In the genomic region with DNA sequence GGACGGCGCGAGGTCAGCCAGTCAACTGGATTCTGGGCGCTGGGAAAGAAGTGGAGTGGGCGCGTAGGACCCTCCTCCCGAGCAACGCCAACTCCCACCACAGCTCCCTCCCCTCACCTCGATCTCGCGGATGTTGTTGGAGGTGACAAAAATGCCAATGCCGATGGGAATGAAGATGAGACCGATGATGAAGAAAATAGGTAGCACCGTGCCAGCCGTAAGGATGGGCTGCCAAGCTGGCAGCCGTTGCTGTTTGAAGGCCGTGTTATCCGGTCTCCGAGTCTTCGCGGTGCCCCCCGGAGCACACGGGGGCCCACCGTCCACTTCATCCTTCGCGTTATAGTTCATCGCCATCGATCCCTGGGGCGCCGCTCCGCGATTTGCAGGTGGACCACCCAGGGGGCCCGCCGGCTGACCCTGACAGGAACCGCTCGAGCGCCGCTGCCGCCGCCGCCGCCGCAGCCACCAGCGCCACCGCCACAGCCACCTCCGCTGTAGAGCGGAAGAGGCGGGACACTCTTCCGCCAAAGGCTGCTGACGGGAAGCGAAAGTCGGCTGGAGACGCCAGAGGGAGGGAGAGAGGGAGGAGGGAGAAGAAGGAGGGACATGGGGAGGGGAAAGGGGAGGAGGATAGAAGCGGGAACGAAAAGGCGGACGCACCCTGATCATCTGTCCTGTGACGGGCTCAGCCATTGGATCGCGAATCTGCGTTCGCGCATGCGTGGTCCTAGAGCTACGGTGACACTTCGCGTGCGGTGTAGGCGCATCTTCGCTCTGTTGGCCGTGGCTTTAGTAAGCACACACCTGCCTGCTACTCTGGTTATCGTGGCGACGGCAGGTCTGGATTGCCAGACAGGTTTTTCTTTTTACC, we compare ENCODE assay signal across 8 cellular contexts. TPM values are rescaled to one million over a fixed set of nuclear protein-coding genes. Genes with fewer than 3 reads are reported as not detected.
DNase-seq lines count a peak whose midpoint lies in the region; ATAC-seq lines count a peak whose summit lies in the region.

A gene (minus strand): TSS at position 508 of the 871 bp plus-strand sequence. CDS start 154 bp downstream, at position 354.

- intact Hi-C loops in aorta (cut with DNase I): loop anchor here in 1 of 2 donors (5.0 kb wide), 2 partner anchors 208 to 218 kb away; a partner anchor contains a TSS

- H3K27ac ChIP-seq in rectal smooth muscle tissue (ENCODE audit: low read depth, low read length) (peak within 1 kb of the TSS; percentile 89), aorta (ENCODE audit: low read depth in 1 of 2, low read length in 2 of 2) (peak within 1 kb of the TSS in 1 of 2 donors; percentile 87)

- DNase-seq in NCI-H2029 treated with DMSO at 0.1 percent for 48 hours (lab: John Stamatoyannopoulos, UW) (peak; percentile 97), T-helper 9 cell (peak; percentile 93), astrocyte of the hippocampus (ENCODE audit: low read depth, low spot score) (peak; percentile 99), hepatic stellate cell (ENCODE audit: low spot score) (peak; percentile 93), aorta (peak; percentile 98)

- no peaks in the 10 kb centered on the region for H3K9me3 ChIP-seq in aorta (ENCODE audit: control insufficient read depth, low read length)

- peak within 1 kb of the TSS; percentile 82 for H3K4me3 ChIP-seq in rectal smooth muscle tissue (ENCODE audit: low read length)
- H3K4me3 ChIP-seq in aorta (ENCODE audit: low read length in 2 of 2): peak within 1 kb of the TSS; percentile 83 to 94

- ATAC-seq in GM18511 (IDR thresholded peaks at IDR 0.05; ENCODE audit: unreplicated experiment) (peak; percentile 88), HG03025 (IDR thresholded peaks at IDR 0.05; ENCODE audit: low FRiP score, unreplicated experiment) (peak; percentile 90), aorta (ENCODE audit: low FRiP score) (peak; percentile 100)

- H3K4me1 ChIP-seq in rectal smooth muscle tissue (ENCODE audit: control insufficient read depth, insufficient read depth, low read length) (peaks cover 7% of the 10 kb centered on the region), aorta (ENCODE audit: control insufficient read depth in 1 of 2, insufficient read depth in 2 of 2, low read length in 2 of 2) (peaks cover 0 to 2% of the 10 kb centered on the region in 2 donors)

- H3K27me3 ChIP-seq in rectal smooth muscle tissue (ENCODE audit: control insufficient read depth, insufficient read depth, low read length): no peaks in the 10 kb centered on the region
- H3K27me3 ChIP-seq in aorta (ENCODE audit: control insufficient read depth in 1 of 2, insufficient read depth in 2 of 2, low read length in 1 of 2): no peaks in the 10 kb centered on the region

- H3K9ac ChIP-seq in rectal smooth muscle tissue (ENCODE audit: low read length): peak within 1 kb of the TSS; percentile 85

- 0 to 1% methylated on average over 70 to 74 of the region's 74 CpGs for WGBS in aorta, 2 donors

- H3K36me3 ChIP-seq in rectal smooth muscle tissue (ENCODE audit: control insufficient read depth, insufficient read depth, low read length) (no peaks in the 10 kb centered on the region), aorta (ENCODE audit: control insufficient read depth in 1 of 2, insufficient read depth in 2 of 2, low read length in 1 of 2) (no peaks in the 10 kb centered on the region)

RNA-seq across cellular contexts. Expression of the gene that starts here (rescaled TPM):
- total RNA-seq in aorta: 100 to 1,000 TPM; 133 to 164 TPM
- polyA plus RNA-seq in aorta: 10 to 100 TPM; 66.5 to 80.8 TPM
